ENCODE assay signal across 8 cellular contexts in genomic region chr21:43361493-43362296, GRCh38.
A peak's percentile ranks its signal among the peaks of the same experiment; 100 is the strongest.
DNase-seq lines count a peak whose midpoint lies in the region; ATAC-seq and TF ChIP-seq lines count a peak whose summit lies in the region.

No MANE protein-coding gene starts in this region.

- H3K4me1 ChIP-seq in duodenal mucosa (ENCODE audit: control insufficient read depth in 1 of 2, insufficient read depth in 2 of 2, low read length in 2 of 2): peaks cover 7 to 18% of the 10 kb centered on the region in 2 donors

- H3K4me3 ChIP-seq in duodenal mucosa (ENCODE audit: low read depth in 1 of 2, low read length in 2 of 2): peak overlapping the region; percentile 36 to 45

- H3K27me3 ChIP-seq in duodenal mucosa (ENCODE audit: control insufficient read depth in 1 of 2, insufficient read depth in 2 of 2, low read length in 2 of 2): no peaks in the 10 kb centered on the region

- ATAC-seq in HG02981 (IDR thresholded peaks at IDR 0.05; ENCODE audit: unreplicated experiment) (peak; percentile 47), activated B cell treated with CpG ODN at 0.5 μM for 24 hours (ENCODE audit: low read depth) (peak; percentile 59), natural killer cell (peak; percentile 68 to 73 (median 73)), HG02870 (IDR thresholded peaks at IDR 0.05; ENCODE audit: unreplicated experiment) (no peak)

- no peaks in the 10 kb centered on the region for H3K9me3 ChIP-seq in duodenal mucosa (ENCODE audit: control insufficient read depth in 1 of 2, low read length in 2 of 2)

- H3K27me3 Mint-ChIP-seq in activated B cell treated with CpG ODN at 0.5 μM for 24 hours (no peaks in the 10 kb centered on the region), natural killer cell (ENCODE audit: low read depth in 2 of 2) (no peaks in the 10 kb centered on the region)

- TF ChIP-seq CTCF in GM10248 (IDR thresholded peaks at IDR 0.05; ENCODE audit: control extremely low read depth, extremely low read depth, low read depth, missing control alignments): no peak
- no peak for TF ChIP-seq CTCF in activated B cell treated with CpG ODN at 0.5 μM for 24 hours (IDR thresholded peaks at IDR 0.05)
- no peak for TF ChIP-seq CTCF in natural killer cell (IDR thresholded peaks at IDR 0.05)

- peak; percentile 57 for DNase-seq in GM10248 (ENCODE audit: extremely low spot score)
- peak; percentile 39 for DNase-seq in activated B cell treated with CpG ODN at 0.5 μM for 24 hours
- peak; percentile 67 for DNase-seq in natural killer cell
- no peak for DNase-seq in glomerular visceral epithelial cell (ENCODE audit: extremely low spot score)
- no peak for DNase-seq in NCI-H1436 (lab: John Stamatoyannopoulos, UW)

- POLR2A ChIA-PET in GM10248 (lab: Yijun Ruan, JAX): no interaction called here
- POLR2A ChIA-PET in activated B cell treated with CpG ODN at 0.5 μM for 24 hours (lab: Charles Lee): interaction anchor here (0.6 to 1.9 kb wide), 5 partner anchors 8 to 422 kb away, joined by 3 to 13 read pairs (median 5); no protein-coding TSS in a partner anchor

- H3K4me1 Mint-ChIP-seq in activated B cell treated with CpG ODN at 0.5 μM for 24 hours (peaks cover 52% of the 10 kb centered on the region), natural killer cell (peaks cover 26 to 27% of the 10 kb centered on the region in 2 donors)

- H3K27ac Mint-ChIP-seq in activated B cell treated with CpG ODN at 0.5 μM for 24 hours (peak overlapping the region; percentile 90), natural killer cell (peak overlapping the region; percentile 94 to 97)

- H3K36me3 Mint-ChIP-seq in activated B cell treated with CpG ODN at 0.5 μM for 24 hours (ENCODE audit: low read depth) (no peaks in the 10 kb centered on the region), natural killer cell (no peaks in the 10 kb centered on the region)

- peak overlapping the region; percentile 20 to 25 for H3K9ac ChIP-seq in duodenal mucosa (ENCODE audit: low read depth in 1 of 2, low read length in 2 of 2)

- CTCF ChIA-PET in GM10248 (lab: Yijun Ruan, JAX): no interaction called here
- CTCF ChIA-PET in activated B cell treated with CpG ODN at 0.5 μM for 24 hours (lab: Charles Lee): no interaction called here

- peak overlapping the region; percentile 83 for H3K27ac ChIP-seq in duodenal mucosa (ENCODE audit: low read depth, low read length)

- no peaks in the 10 kb centered on the region for H3K36me3 ChIP-seq in duodenal mucosa (ENCODE audit: control insufficient read depth in 1 of 2, insufficient read depth in 2 of 2, low read length in 2 of 2)

- intact Hi-C loops in activated B cell treated with CpG ODN at 0.5 μM for 24 hours (cut with micrococcal nuclease) (loop anchor here (1.0 kb wide), 1 partner anchor 8 kb away; no protein-coding TSS in a partner anchor), natural killer cell (cut with micrococcal nuclease) (no loop called here)

- H3K9me3 Mint-ChIP-seq in activated B cell treated with CpG ODN at 0.5 μM for 24 hours (no peaks in the 10 kb centered on the region), natural killer cell (no peaks in the 10 kb centered on the region)

- H3K4me3 Mint-ChIP-seq in activated B cell treated with CpG ODN at 0.5 μM for 24 hours: peak overlapping the region; percentile 76
- peak overlapping the region; percentile 83 for H3K4me3 Mint-ChIP-seq in natural killer cell

Comparison
In these comparisons a context has a peak if more than half of its experiments do, and no peak if none do; other contexts are left out.
1. DNase-seq: peak in GM10248 (single experiment), activated B cell treated with CpG ODN at 0.5 μM for 24 hours (single experiment) and natural killer cell (single experiment); none in glomerular visceral epithelial cell (single experiment) and NCI-H1436 (single experiment).